Comparison of ENCODE assay signal across 1 cellular context in genomic region chr2:86825020-86825727, GRCh38.
TF ChIP-seq lines count a peak whose summit lies in the region.

No MANE protein-coding gene starts in this region.

TF ChIP-seq in H1, 55 proteins besides CTCF, POLR2A, EP300 and RAD21:
- no peak for TF ChIP-seq CBX8 (IDR thresholded peaks at IDR 0.05; ENCODE audit: borderline replicate concordance, low read depth, low read length)
